ENCODE assay signal across 8 cellular contexts in genomic region chr3:122383915-122384697, GRCh38. TPM values are rescaled to one million over a fixed set of nuclear protein-coding genes. Genes with fewer than 3 reads are reported as not detected.
DNase-seq lines count a peak whose midpoint lies in the region; TF ChIP-seq lines count a peak whose summit lies in the region.

FAM162A (plus strand) TSS chr3:122384182; CDS start chr3:122384266, 84 bp downstream.

- H2BK15ac ChIP-seq in H9 (ENCODE audit: low read depth, low read length): no peak within 1 kb of the TSS

- no peaks in the 10 kb centered on the region for H3K4me1 ChIP-seq in H9 (ENCODE audit: insufficient read depth, low read length)

- peak within 1 kb of the TSS; percentile 92 for H3K14ac ChIP-seq in H9 (ENCODE audit: insufficient read depth, low read length)

- WGBS in H9 (ENCODE audit: extremely low coverage, insufficient read length, low lambda C conversion rate): no CpG with 5 or more reads among the region's 51 CpGs

- no peak within 1 kb of the TSS for H3K4ac ChIP-seq in H9 (ENCODE audit: low read depth, low read length)

- H2AK5ac ChIP-seq in H9 (ENCODE audit: insufficient read length, low read length): no peak within 1 kb of the TSS

- H3K4me3 Mint-ChIP-seq in H9: peak within 1 kb of the TSS; percentile 88 to 97
- peak within 1 kb of the TSS; percentile 98 for H3K4me3 Mint-ChIP-seq in neural crest cell

- H3K4me2 ChIP-seq in H9 (ENCODE audit: insufficient read depth, insufficient read length, low read length): peak within 1 kb of the TSS; percentile 62

- H3K9ac ChIP-seq in H9 (ENCODE audit: extremely low read depth, insufficient read length, low read length): peak within 1 kb of the TSS; percentile 97

- TF ChIP-seq CTCF in H9 (conservative IDR thresholded peaks at IDR 0.05): peak; percentile 63
- peak; percentile 70 for TF ChIP-seq CTCF in neural crest cell (conservative IDR thresholded peaks at IDR 0.05)

- no peaks in the 10 kb centered on the region for H3K27me3 ChIP-seq in H9 (ENCODE audit: insufficient read depth, low read length)

- no peak within 1 kb of the TSS for H2BK12ac ChIP-seq in H9 (ENCODE audit: insufficient read length, low read depth, low read length)

- H2BK5ac ChIP-seq in H9 (ENCODE audit: insufficient read length, low read length): no peak within 1 kb of the TSS

- H3K56ac ChIP-seq in H9 (ENCODE audit: insufficient read length, low read depth, low read length): no peak within 1 kb of the TSS

- H2BK120ac ChIP-seq in H9 (ENCODE audit: low read depth, low read length, poor library complexity, severe bottlenecking): no peak within 1 kb of the TSS

- H3K36me3 Mint-ChIP-seq in H9 (ENCODE audit: insufficient read depth in 1 of 3, low read depth in 3 of 3): peaks cover 0 to 13% (median 13%) of the 10 kb centered on the region in 3 experiments; a peak in 4 of 7 replicates
- no peaks in the 10 kb centered on the region for H3K36me3 Mint-ChIP-seq in neural crest cell (ENCODE audit: low read depth)

- H2BK20ac ChIP-seq in H9 (ENCODE audit: low read depth, low read length, poor library complexity, severe bottlenecking): no peak within 1 kb of the TSS

- H4K5ac ChIP-seq in H9 (ENCODE audit: insufficient read length, low read depth, low read length): peak within 1 kb of the TSS; percentile 77

- H3K18ac ChIP-seq in H9 (ENCODE audit: insufficient read length, low read depth, low read length): peak within 1 kb of the TSS; percentile 95

- H4K8ac ChIP-seq in H9 (replicated peaks; ENCODE audit: insufficient read length, low read depth, low read length): peak within 1 kb of the TSS; percentile 41

- peak; percentile 95 for DNase-seq in G401 (ENCODE audit: low spot score)
- peak; percentile 95 for DNase-seq in H9
- DNase-seq in M059J (ENCODE audit: low read depth): peak; percentile 96
- DNase-seq in SHP77 (lab: John Stamatoyannopoulos, UW): peak; percentile 90 to 95
- peak; percentile 97 for DNase-seq in activated effector memory CD4-positive, alpha-beta T cell treated with anti-CD3 and anti-CD28 coated beads, Interleukin-2, amount 50 U/mL, for 16 hours
- DNase-seq in fibroblast of the conjunctiva (ENCODE audit: low read depth): peak; percentile 72
- DNase-seq in neural crest cell (ENCODE audit: low read depth, low spot score): peak; percentile 89
- DNase-seq in stromal cell of bone marrow (ENCODE audit: low read depth): peak; percentile 76

- no peaks in the 10 kb centered on the region for H3K79me1 ChIP-seq in H9 (ENCODE audit: insufficient read depth, low read depth, low read length, poor library complexity, severe bottlenecking)

- H3K27me3 Mint-ChIP-seq in H9 (ENCODE audit: low read depth) (no peaks in the 10 kb centered on the region), neural crest cell (ENCODE audit: low read depth) (no peaks in the 10 kb centered on the region)

- peaks cover 15% of the 10 kb centered on the region for H3K23me2 ChIP-seq in H9 (ENCODE audit: insufficient read length, low read depth, low read length, poor library complexity, severe bottlenecking)

- H3K4me1 Mint-ChIP-seq in H9 (peaks cover 24 to 29% of the 10 kb centered on the region in 2 experiments), neural crest cell (peaks cover 31% of the 10 kb centered on the region)

- H4K20me1 ChIP-seq in H9 (ENCODE audit: control insufficient read depth, insufficient read depth, insufficient read length): no peaks in the 10 kb centered on the region

- H3K27ac ChIP-seq in H9 (ENCODE audit: insufficient read length, low read depth, low read length): peak within 1 kb of the TSS; percentile 14

- no peaks in the 10 kb centered on the region for H3K9me3 ChIP-seq in H9 (ENCODE audit: control insufficient read depth, low read depth, low read length)

- H3K23ac ChIP-seq in H9 (ENCODE audit: insufficient read length, low read depth, low read length): no peak within 1 kb of the TSS

- peaks cover 10% of the 10 kb centered on the region; the same call in 1 of the 2 replicates for H3K79me2 ChIP-seq in H9 (ENCODE audit: insufficient read depth, low read length)

- no peaks in the 10 kb centered on the region for H3K9me3 Mint-ChIP-seq in H9
- H3K9me3 Mint-ChIP-seq in neural crest cell: no peaks in the 10 kb centered on the region

- H4K91ac ChIP-seq in H9 (ENCODE audit: insufficient read length, low read depth, low read length): no peak within 1 kb of the TSS

- H2AFZ ChIP-seq in H9 (ENCODE audit: low read length): peak within 1 kb of the TSS; percentile 96

- in situ Hi-C loops in G401 (cut with HindIII; ENCODE audit: low sequenced_read_pairs): no loop called here

- H3T11ph ChIP-seq in H9 (ENCODE audit: low read length): no peak within 1 kb of the TSS

- H3K27ac Mint-ChIP-seq in H9: peak within 1 kb of the TSS; percentile 96 to 99 (median 97)
- peak within 1 kb of the TSS; percentile 96 for H3K27ac Mint-ChIP-seq in neural crest cell (ENCODE audit: unreplicated experiment)

RNA-seq across cellular contexts. Expression of gene FAM162A, which starts in this region (rescaled TPM):
- total RNA-seq in G401 (2014; rRNA removed; shearing (Covaris generic)): 35.6 and 58.4 TPM in 2 replicates
- total RNA-seq in H9 (2021) (78.5 and 87.6 TPM in 2 replicates), neural crest cell (22.2 and 26.6 TPM in 2 replicates)
- total RNA-seq in M059J (2014; rRNA removed; shearing (Covaris generic)): 84.7 and 87.8 TPM in 2 replicates

Comparison
In these comparisons a context has a peak if more than half of its experiments do, and no peak if none do; other contexts are left out.
1. Peak in every context shown above with its lines: DNase-seq and H3K27ac ChIP-seq.